11 cellular contexts compared by ENCODE assay signal in genomic region chr11:41309111-41309522, GRCh38.
DNase-seq lines count a peak whose midpoint lies in the region; ATAC-seq and TF ChIP-seq lines count a peak whose summit lies in the region.
"Had no signal": no experiment of that assay in that cellular context is flagged by ENCODE, and none has a peak within 500 bp of the region (broad histone marks: within the 10 kb centered on the region; RNA-seq: fewer than 3 reads in every experiment).

No MANE protein-coding gene starts in this region.

- peak overlapping the region; percentile 14 for H3K27ac Mint-ChIP-seq in neural crest cell (ENCODE audit: unreplicated experiment)
- H3K27ac Mint-ChIP-seq in activated T-helper 17 cell treated with anti-CD3 and anti-CD28 coated beads, Interleukin-2, amount 50 U/mL, for 72 hours, result no peak overlapping the region
- H3K27ac Mint-ChIP-seq: natural killer cell had no signal

- no peak overlapping the region for H3K4me3 Mint-ChIP-seq in neural crest cell
- H3K4me3 Mint-ChIP-seq in activated T-helper 17 cell treated with anti-CD3 and anti-CD28 coated beads, Interleukin-2, amount 50 U/mL, for 72 hours, result no peak overlapping the region
- H3K4me3 Mint-ChIP-seq: natural killer cell had no signal

- TF ChIP-seq CTCF in neural crest cell (conservative IDR thresholded peaks at IDR 0.05), result no peak

- ATAC-seq in GM19023 (IDR thresholded peaks at IDR 0.05; ENCODE audit: unreplicated experiment), result peak; percentile 79
- peak; percentile 77 for ATAC-seq in HG03457 (IDR thresholded peaks at IDR 0.05; ENCODE audit: unreplicated experiment)
- ATAC-seq in activated T-helper 17 cell treated with anti-CD3 and anti-CD28 coated beads, Interleukin-2, amount 50 U/mL, for 72 hours (replicated peaks), result no peak
- ATAC-seq: natural killer cell had no signal

- H3K36me3 ChIP-seq in H7 (replicated peaks; ENCODE audit: control insufficient read depth, insufficient read depth, low read length), result no peaks in the 10 kb centered on the region
- H3K36me3 ChIP-seq: brain microvascular endothelial cell had no signal

- H3K4me1 Mint-ChIP-seq in neural crest cell, result peaks cover 50% of the 10 kb centered on the region
- no peaks in the 10 kb centered on the region for H3K4me1 Mint-ChIP-seq in activated T-helper 17 cell treated with anti-CD3 and anti-CD28 coated beads, Interleukin-2, amount 50 U/mL, for 72 hours
- H3K4me1 Mint-ChIP-seq: natural killer cell had no signal

- in situ Hi-C loops in ACHN (cut with HindIII; ENCODE audit: low pct_ligation_motif_present, low pct_unique_long_range_greater_than_20kb, low sequenced_read_pairs), result no loop called here

- no peaks in the 10 kb centered on the region for H3K27me3 Mint-ChIP-seq in neural crest cell (ENCODE audit: low read depth)
- H3K27me3 Mint-ChIP-seq in activated T-helper 17 cell treated with anti-CD3 and anti-CD28 coated beads, Interleukin-2, amount 50 U/mL, for 72 hours, result no peaks in the 10 kb centered on the region

- no peaks in the 10 kb centered on the region for H3K27me3 ChIP-seq in H7 (ENCODE audit: control insufficient read depth, insufficient read depth, low read length)
- H3K27me3 ChIP-seq: brain microvascular endothelial cell had no signal

- DNase-seq in H7 (peak; percentile 13), neural crest cell (ENCODE audit: low read depth, low spot score) (no peak), DMS79 treated with DMSO at 0.1 percent for 48 hours (lab: John Stamatoyannopoulos, UW) (no peak), ACHN (no peak), KG1 (lab: John Stamatoyannopoulos, UW) (no peak)
- DNase-seq: brain microvascular endothelial cell; natural killer cell; stimulated activated CD4-positive, alpha-beta T cell treated with anti-CD3 and anti-CD28 coated beads, Interleukin-12 subunit alpha, Interleukin-12 subunit beta, amount 100 ng/mL, for 4 hours had no signal

- H3K36me3 Mint-ChIP-seq in neural crest cell (ENCODE audit: low read depth), result peaks cover 4% of the 10 kb centered on the region
- H3K36me3 Mint-ChIP-seq in activated T-helper 17 cell treated with anti-CD3 and anti-CD28 coated beads, Interleukin-2, amount 50 U/mL, for 72 hours (ENCODE audit: low read depth), result no peaks in the 10 kb centered on the region

- no peaks in the 10 kb centered on the region for H3K9me3 Mint-ChIP-seq in neural crest cell
- peaks cover 3% of the 10 kb centered on the region for H3K9me3 Mint-ChIP-seq in activated T-helper 17 cell treated with anti-CD3 and anti-CD28 coated beads, Interleukin-2, amount 50 U/mL, for 72 hours

- no peak overlapping the region for H3K4me3 ChIP-seq in H7 (ENCODE audit: insufficient read depth, low read depth, low read length)
